Comparison of ENCODE assay signal across 8 cellular contexts in genomic region chr15:101723874-101724674, GRCh38. TPM values are rescaled to one million over a fixed set of nuclear protein-coding genes. Genes with fewer than 3 reads are reported as not detected.
DNase-seq lines count a peak whose midpoint lies in the region; ATAC-seq and TF ChIP-seq lines count a peak whose summit lies in the region.

Gene TARS3 (minus strand): TSS chr15:101724473. CDS start chr15:101724387, 86 bp downstream.

- H3K4me3 ChIP-seq in Caco-2 (ENCODE audit: low read depth, low read length), result peak within 1 kb of the TSS; percentile 61

- POLR2A ChIA-PET in Caco-2 (lab: Charles Lee), result interaction anchor here (0.6 to 1.0 kb wide), 2 partner anchors 13 to 40 kb away, joined by 3 to 6 read pairs; no protein-coding TSS in a partner anchor

- no peaks in the 10 kb centered on the region for H3K27me3 ChIP-seq in Caco-2 (replicated peaks; ENCODE audit: control insufficient read depth, insufficient read depth, low read length)

- TF ChIP-seq CTCF in Caco-2 (IDR thresholded peaks at IDR 0.05; ENCODE audit: insufficient read depth in 1 of 2, low read depth in 1 of 2, low read length in 1 of 2, severe bottlenecking in 1 of 2, unreplicated experiment in 1 of 2), result peak in 1 of 2 experiments; percentile 29
- no peak for TF ChIP-seq CTCF in endothelial cell (IDR thresholded peaks at IDR 0.05; ENCODE audit: unreplicated experiment)

- peak within 1 kb of the TSS; percentile 50 for H3K27ac Mint-ChIP-seq in Caco-2 (ENCODE audit: unreplicated experiment)
- peak within 1 kb of the TSS; percentile 40 for H3K27ac Mint-ChIP-seq in endothelial cell (ENCODE audit: unreplicated experiment)

- CTCF ChIA-PET in Caco-2 (lab: Charles Lee), result interaction anchor here (0.6 to 1.3 kb wide), 3 partner anchors 69 to 502 kb away, joined by 4 to 6 read pairs (median 6); no protein-coding TSS in a partner anchor

- H3K4me1 Mint-ChIP-seq in Caco-2 (ENCODE audit: low read depth, unreplicated experiment) (peaks cover 6% of the 10 kb centered on the region), endothelial cell (ENCODE audit: unreplicated experiment) (no peaks in the 10 kb centered on the region)

- H3K4me1 ChIP-seq in Caco-2, result peaks cover 5% of the 10 kb centered on the region

- peak within 1 kb of the TSS; percentile 73 for H3K4me3 Mint-ChIP-seq in Caco-2 (ENCODE audit: unreplicated experiment)
- H3K4me3 Mint-ChIP-seq in endothelial cell (ENCODE audit: unreplicated experiment), result peak within 1 kb of the TSS; percentile 88

- H3K36me3 Mint-ChIP-seq in Caco-2 (ENCODE audit: insufficient read depth, unreplicated experiment) (peaks cover 22% of the 10 kb centered on the region), endothelial cell (ENCODE audit: low read depth, unreplicated experiment) (peaks cover 3% of the 10 kb centered on the region)

- H3K9me3 Mint-ChIP-seq in Caco-2 (ENCODE audit: unreplicated experiment) (no peaks in the 10 kb centered on the region), endothelial cell (ENCODE audit: unreplicated experiment) (no peaks in the 10 kb centered on the region)

- no TSS peak for BruUV-seq in Caco-2 (replicated peaks; lab: Mats Ljungman, UMichigan)

- ATAC-seq in GM19468 (IDR thresholded peaks at IDR 0.05; ENCODE audit: extremely low read depth, unreplicated experiment), result peak; percentile 83

- H3K36me3 ChIP-seq in Caco-2 (ENCODE audit: control insufficient read depth, insufficient read depth, low read length), result peaks cover 2% of the 10 kb centered on the region; the same call in 1 of the 2 replicates

- H3K27me3 Mint-ChIP-seq in Caco-2 (ENCODE audit: insufficient read depth, unreplicated experiment), result no peaks in the 10 kb centered on the region
- peaks cover 4% of the 10 kb centered on the region for H3K27me3 Mint-ChIP-seq in endothelial cell (ENCODE audit: unreplicated experiment)

- intact Hi-C loops in Caco-2 (cut with micrococcal nuclease; ENCODE audit: unreplicated experiment), result no loop called here

- H3K9me3 ChIP-seq in Caco-2, result no peaks in the 10 kb centered on the region

- DNase-seq in Caco-2 (peak; percentile 91 to 95), HS-27A (ENCODE audit: low read depth) (peak; percentile 82), NOMO-1 treated with dmso at 0.1 percent for 144 hours (lab: John Stamatoyannopoulos, UW; ENCODE audit: unreplicated experiment) (peak; percentile 78), endothelial cell (ENCODE audit: low spot score) (peak; percentile 89), midbrain (lab: John Stamatoyannopoulos, UW) (peak; percentile 90)
- peak; percentile 83 for DNase-seq in activated CD8-positive, alpha-beta memory T cell treated with anti-CD3 and anti-CD28 coated beads, Interleukin-2, amount 50 U/mL, for 1 hour (ENCODE audit: extremely low read depth)
- DNase-seq in stimulated activated CD8-positive, alpha-beta memory T cell treated with anti-CD3 and anti-CD28 coated beads, Interleukin-2, amount 100 ng/mL, for 1 hour (ENCODE audit: low read depth in 2 of 2), result peak; percentile 94 to 95

RNA-seq across cellular contexts. Expression of gene TARS3, which starts in this region (rescaled TPM):
- 9.8 and 11.5 TPM in 2 replicates for total RNA-seq in Caco-2 (2022)
- total RNA-seq in endothelial cell (ENCODE audit: unreplicated experiment), result 8.2 TPM

Comparison
In these comparisons a context has a peak if more than half of its experiments do, and no peak if none do; other contexts are left out.
1. Peak in every context shown above with its lines: DNase-seq, ATAC-seq and H3K4me3 ChIP-seq.